Comparison of ENCODE assay signal across 1 cellular context in the genomic region with DNA sequence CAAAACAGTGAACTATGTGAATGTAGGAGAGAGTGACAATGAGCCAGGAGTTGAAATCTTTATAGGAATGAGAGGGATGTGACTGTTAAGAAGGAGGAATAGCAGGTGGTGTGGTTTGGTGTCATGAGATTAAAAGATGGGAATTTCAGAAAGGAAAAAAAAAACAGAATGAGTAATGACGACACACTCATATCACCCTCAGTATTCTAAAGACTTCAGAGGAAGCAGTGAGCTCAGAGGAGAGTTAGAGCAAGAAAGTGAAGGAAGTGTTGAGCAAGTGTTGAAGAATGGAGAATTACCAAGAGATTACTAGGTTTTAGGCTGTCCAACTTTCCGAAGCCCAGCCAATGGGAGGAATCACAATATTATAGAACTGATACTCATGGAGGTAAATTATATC.
TF ChIP-seq lines count a peak whose summit lies in the region.

No MANE protein-coding gene starts in this region.

TF ChIP-seq in WTC11, 78 proteins besides CTCF, POLR2A, EP300 and RAD21 (continued from another document):
- TF ChIP-seq, protein P1, sequence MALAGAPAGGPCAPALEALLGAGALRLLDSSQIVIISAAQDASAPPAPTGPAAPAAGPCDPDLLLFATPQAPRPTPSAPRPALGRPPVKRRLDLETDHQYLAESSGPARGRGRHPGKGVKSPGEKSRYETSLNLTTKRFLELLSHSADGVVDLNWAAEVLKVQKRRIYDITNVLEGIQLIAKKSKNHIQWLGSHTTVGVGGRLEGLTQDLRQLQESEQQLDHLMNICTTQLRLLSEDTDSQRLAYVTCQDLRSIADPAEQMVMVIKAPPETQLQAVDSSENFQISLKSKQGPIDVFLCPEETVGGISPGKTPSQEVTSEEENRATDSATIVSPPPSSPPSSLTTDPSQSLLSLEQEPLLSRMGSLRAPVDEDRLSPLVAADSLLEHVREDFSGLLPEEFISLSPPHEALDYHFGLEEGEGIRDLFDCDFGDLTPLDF (CRISPR knock-in tag; IDR thresholded peaks at IDR 0.05) = no peak
- TF ChIP-seq, protein P2, sequence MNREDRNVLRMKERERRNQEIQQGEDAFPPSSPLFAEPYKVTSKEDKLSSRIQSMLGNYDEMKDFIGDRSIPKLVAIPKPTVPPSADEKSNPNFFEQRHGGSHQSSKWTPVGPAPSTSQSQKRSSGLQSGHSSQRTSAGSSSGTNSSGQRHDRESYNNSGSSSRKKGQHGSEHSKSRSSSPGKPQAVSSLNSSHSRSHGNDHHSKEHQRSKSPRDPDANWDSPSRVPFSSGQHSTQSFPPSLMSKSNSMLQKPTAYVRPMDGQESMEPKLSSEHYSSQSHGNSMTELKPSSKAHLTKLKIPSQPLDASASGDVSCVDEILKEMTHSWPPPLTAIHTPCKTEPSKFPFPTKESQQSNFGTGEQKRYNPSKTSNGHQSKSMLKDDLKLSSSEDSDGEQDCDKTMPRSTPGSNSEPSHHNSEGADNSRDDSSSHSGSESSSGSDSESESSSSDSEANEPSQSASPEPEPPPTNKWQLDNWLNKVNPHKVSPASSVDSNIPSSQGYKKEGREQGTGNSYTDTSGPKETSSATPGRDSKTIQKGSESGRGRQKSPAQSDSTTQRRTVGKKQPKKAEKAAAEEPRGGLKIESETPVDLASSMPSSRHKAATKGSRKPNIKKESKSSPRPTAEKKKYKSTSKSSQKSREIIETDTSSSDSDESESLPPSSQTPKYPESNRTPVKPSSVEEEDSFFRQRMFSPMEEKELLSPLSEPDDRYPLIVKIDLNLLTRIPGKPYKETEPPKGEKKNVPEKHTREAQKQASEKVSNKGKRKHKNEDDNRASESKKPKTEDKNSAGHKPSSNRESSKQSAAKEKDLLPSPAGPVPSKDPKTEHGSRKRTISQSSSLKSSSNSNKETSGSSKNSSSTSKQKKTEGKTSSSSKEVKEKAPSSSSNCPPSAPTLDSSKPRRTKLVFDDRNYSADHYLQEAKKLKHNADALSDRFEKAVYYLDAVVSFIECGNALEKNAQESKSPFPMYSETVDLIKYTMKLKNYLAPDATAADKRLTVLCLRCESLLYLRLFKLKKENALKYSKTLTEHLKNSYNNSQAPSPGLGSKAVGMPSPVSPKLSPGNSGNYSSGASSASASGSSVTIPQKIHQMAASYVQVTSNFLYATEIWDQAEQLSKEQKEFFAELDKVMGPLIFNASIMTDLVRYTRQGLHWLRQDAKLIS (CRISPR knock-in tag; IDR thresholded peaks at IDR 0.05; ENCODE audit: borderline replicate concordance) = no peak
- TF ChIP-seq MYBL2 (CRISPR knock-in tag; IDR thresholded peaks at IDR 0.05) (no peak), RELA (CRISPR knock-in tag; IDR thresholded peaks at IDR 0.05; ENCODE audit: borderline replicate concordance) (no peak), ESRRA (CRISPR knock-in tag; IDR thresholded peaks at IDR 0.05; ENCODE audit: borderline replicate concordance) (no peak), SMAD4 (CRISPR knock-in tag; IDR thresholded peaks at IDR 0.05) (no peak), ZNF416 (CRISPR knock-in tag; IDR thresholded peaks at IDR 0.05) (no peak), NFATC4 (CRISPR knock-in tag; IDR thresholded peaks at IDR 0.05) (no peak), NFE2L1 (CRISPR knock-in tag; IDR thresholded peaks at IDR 0.05) (no peak), NR2C2 (CRISPR knock-in tag; IDR thresholded peaks at IDR 0.05) (no peak), TEAD4 (CRISPR knock-in tag; IDR thresholded peaks at IDR 0.05) (no peak)
- TF ChIP-seq, protein P3, sequence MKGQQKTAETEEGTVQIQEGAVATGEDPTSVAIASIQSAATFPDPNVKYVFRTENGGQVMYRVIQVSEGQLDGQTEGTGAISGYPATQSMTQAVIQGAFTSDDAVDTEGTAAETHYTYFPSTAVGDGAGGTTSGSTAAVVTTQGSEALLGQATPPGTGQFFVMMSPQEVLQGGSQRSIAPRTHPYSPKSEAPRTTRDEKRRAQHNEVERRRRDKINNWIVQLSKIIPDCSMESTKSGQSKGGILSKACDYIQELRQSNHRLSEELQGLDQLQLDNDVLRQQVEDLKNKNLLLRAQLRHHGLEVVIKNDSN (CRISPR knock-in tag; IDR thresholded peaks at IDR 0.05) = no peak
- TF ChIP-seq, protein P4, sequence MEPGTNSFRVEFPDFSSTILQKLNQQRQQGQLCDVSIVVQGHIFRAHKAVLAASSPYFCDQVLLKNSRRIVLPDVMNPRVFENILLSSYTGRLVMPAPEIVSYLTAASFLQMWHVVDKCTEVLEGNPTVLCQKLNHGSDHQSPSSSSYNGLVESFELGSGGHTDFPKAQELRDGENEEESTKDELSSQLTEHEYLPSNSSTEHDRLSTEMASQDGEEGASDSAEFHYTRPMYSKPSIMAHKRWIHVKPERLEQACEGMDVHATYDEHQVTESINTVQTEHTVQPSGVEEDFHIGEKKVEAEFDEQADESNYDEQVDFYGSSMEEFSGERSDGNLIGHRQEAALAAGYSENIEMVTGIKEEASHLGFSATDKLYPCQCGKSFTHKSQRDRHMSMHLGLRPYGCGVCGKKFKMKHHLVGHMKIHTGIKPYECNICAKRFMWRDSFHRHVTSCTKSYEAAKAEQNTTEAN (CRISPR knock-in tag; IDR thresholded peaks at IDR 0.05) = no peak
- TF ChIP-seq, protein P5, sequence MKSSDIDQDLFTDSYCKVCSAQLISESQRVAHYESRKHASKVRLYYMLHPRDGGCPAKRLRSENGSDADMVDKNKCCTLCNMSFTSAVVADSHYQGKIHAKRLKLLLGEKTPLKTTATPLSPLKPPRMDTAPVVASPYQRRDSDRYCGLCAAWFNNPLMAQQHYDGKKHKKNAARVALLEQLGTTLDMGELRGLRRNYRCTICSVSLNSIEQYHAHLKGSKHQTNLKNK (CRISPR knock-in tag; IDR thresholded peaks at IDR 0.05) = no peak
